Comparison of ENCODE assay signal across 19 cellular contexts in the genomic region with DNA sequence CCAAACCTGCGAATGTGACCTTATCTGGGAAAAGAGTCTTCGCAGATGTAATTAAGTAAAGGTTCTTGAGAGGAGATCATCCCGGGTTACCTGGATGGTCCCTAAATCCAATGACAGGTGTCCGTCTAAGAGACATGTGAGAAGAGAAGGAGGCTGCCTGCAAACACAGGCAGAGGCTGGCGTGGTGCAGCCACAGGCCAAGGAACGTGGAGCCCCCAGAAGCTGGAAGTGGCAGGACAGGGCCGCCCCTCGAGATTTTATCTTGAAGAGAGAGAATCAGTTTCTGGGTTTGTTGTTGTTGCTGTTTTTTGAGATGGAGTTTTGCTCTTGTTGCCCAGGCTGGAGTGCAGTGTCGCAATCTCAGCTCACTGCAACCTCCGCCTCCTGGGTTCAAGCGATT. TPM values are rescaled to one million over a fixed set of nuclear protein-coding genes. Genes with fewer than 3 reads are reported as not detected.
DNase-seq lines count a peak whose midpoint lies in the region; ATAC-seq and TF ChIP-seq lines count a peak whose summit lies in the region.
"Had no signal": no experiment of that assay in that cellular context is flagged by ENCODE, and none has a peak within 500 bp of the region (broad histone marks: within the 10 kb centered on the region; RNA-seq: fewer than 3 reads in every experiment).

No MANE protein-coding gene starts in this region.

- no peak for TF ChIP-seq CTCF in H9 (conservative IDR thresholded peaks at IDR 0.05)
- no peak for TF ChIP-seq CTCF in endodermal cell (conservative IDR thresholded peaks at IDR 0.05)
- no peak for TF ChIP-seq CTCF in osteoblast (IDR thresholded peaks at IDR 0.05; ENCODE audit: extremely low read depth, low read depth, low read length)
- no peak for TF ChIP-seq CTCF in transverse colon (IDR thresholded peaks at IDR 0.05)
- TF ChIP-seq CTCF in left ventricle myocardium inferior (IDR thresholded peaks at IDR 0.05; ENCODE audit: borderline replicate concordance), result no peak

- H3K4me1 Mint-ChIP-seq in H9 (peaks cover 21 to 29% of the 10 kb centered on the region in 2 experiments), endodermal cell (peaks cover 14% of the 10 kb centered on the region)
- H3K4me1 Mint-ChIP-seq in activated T-cell treated with anti-CD3 and anti-CD28 coated beads, Interleukin-2, amount 50 U/mL, for 4 hours (ENCODE audit: low read depth), result peaks cover 4% of the 10 kb centered on the region

- H2BK20ac ChIP-seq in H9 (ENCODE audit: low read depth, low read length, poor library complexity, severe bottlenecking), result no peak overlapping the region

- no peaks in the 10 kb centered on the region for H3K9me3 Mint-ChIP-seq in H9
- no peaks in the 10 kb centered on the region for H3K9me3 Mint-ChIP-seq in endodermal cell
- no peaks in the 10 kb centered on the region for H3K9me3 Mint-ChIP-seq in activated T-cell treated with anti-CD3 and anti-CD28 coated beads, Interleukin-2, amount 50 U/mL, for 4 hours

- no peak overlapping the region for H2BK15ac ChIP-seq in H9 (ENCODE audit: low read depth, low read length)

- H3K27me3 ChIP-seq in H9 (ENCODE audit: insufficient read depth, low read length) (no peaks in the 10 kb centered on the region), endodermal cell (ENCODE audit: control insufficient read depth, insufficient read depth, low read length, poor library complexity, severe bottlenecking) (no peaks in the 10 kb centered on the region), osteoblast (ENCODE audit: insufficient read depth, low read length) (no peaks in the 10 kb centered on the region), transverse colon (no peaks in the 10 kb centered on the region), left ventricle myocardium inferior (ENCODE audit: low read depth) (no peaks in the 10 kb centered on the region)
- H3K27me3 ChIP-seq: BLaER1 treated with 17β-estradiol and CSF1 and Interleukin-3, amounts not matched to agents 10 nM and 100 nM; SJCRH30 had no signal

- intact Hi-C loops in transverse colon (cut with DNase I; ENCODE audit: low total_unique reads) (loop anchor here (5.0 kb wide), 1 partner anchor 55 kb away; no protein-coding TSS in a partner anchor), left ventricle myocardium inferior (cut with micrococcal nuclease) (no loop called here)

- H3K56ac ChIP-seq in H9 (ENCODE audit: insufficient read length, low read depth, low read length), result no peak overlapping the region

- H4K5ac ChIP-seq in H9 (ENCODE audit: insufficient read length, low read depth, low read length), result no peak overlapping the region

- TF ChIP-seq POLR2A in transverse colon (IDR thresholded peaks at IDR 0.05), result no peak

- H3K36me3 ChIP-seq in endodermal cell (ENCODE audit: control insufficient read depth, insufficient read depth, low read length) (no peaks in the 10 kb centered on the region), osteoblast (ENCODE audit: insufficient read depth, low read length) (no peaks in the 10 kb centered on the region), transverse colon (no peaks in the 10 kb centered on the region), left ventricle myocardium inferior (no peaks in the 10 kb centered on the region)
- H3K36me3 ChIP-seq: BLaER1 treated with 17β-estradiol and CSF1 and Interleukin-3, amounts not matched to agents 10 nM and 100 nM; SJCRH30 had no signal

- H3K9ac ChIP-seq in H9 (ENCODE audit: extremely low read depth, insufficient read length, low read length) (no peak overlapping the region), endodermal cell (ENCODE audit: extremely low read depth, low read length, poor library complexity, severe bottlenecking) (no peak overlapping the region)

- H3K27me3 Mint-ChIP-seq in H9 (ENCODE audit: low read depth) (no peaks in the 10 kb centered on the region; the same call in 1 of the 2 replicates), endodermal cell (ENCODE audit: insufficient read depth) (peaks cover 5% of the 10 kb centered on the region)
- no peaks in the 10 kb centered on the region for H3K27me3 Mint-ChIP-seq in activated T-cell treated with anti-CD3 and anti-CD28 coated beads, Interleukin-2, amount 50 U/mL, for 4 hours (ENCODE audit: low read depth)

- H3K4me3 ChIP-seq in endodermal cell (ENCODE audit: low read length), result no peak overlapping the region
- H3K4me3 ChIP-seq in osteoblast (ENCODE audit: insufficient read depth, low read length), result no peak overlapping the region
- H3K4me3 ChIP-seq in transverse colon, result no peak overlapping the region
- no peak overlapping the region for H3K4me3 ChIP-seq in left ventricle myocardium inferior
- H3K4me3 ChIP-seq: BLaER1 treated with 17β-estradiol and CSF1 and Interleukin-3, amounts not matched to agents 10 nM and 100 nM; SJCRH30 had no signal

- H3K4me2 ChIP-seq in H9 (ENCODE audit: insufficient read depth, insufficient read length, low read length) (no peak overlapping the region), osteoblast (ENCODE audit: insufficient read depth, low read length) (no peak overlapping the region)

- H3K79me2 ChIP-seq in H9 (ENCODE audit: insufficient read depth, low read length), result no peaks in the 10 kb centered on the region
- no peaks in the 10 kb centered on the region for H3K79me2 ChIP-seq in osteoblast (ENCODE audit: insufficient read depth, low read length)

- H2BK12ac ChIP-seq in H9 (ENCODE audit: insufficient read length, low read depth, low read length), result no peak overlapping the region

- no peaks in the 10 kb centered on the region for H3K36me3 Mint-ChIP-seq in H9 (ENCODE audit: insufficient read depth in 1 of 3, low read depth in 3 of 3)
- H3K36me3 Mint-ChIP-seq in endodermal cell (ENCODE audit: low read depth), result no peaks in the 10 kb centered on the region
- no peaks in the 10 kb centered on the region for H3K36me3 Mint-ChIP-seq in activated T-cell treated with anti-CD3 and anti-CD28 coated beads, Interleukin-2, amount 50 U/mL, for 4 hours (ENCODE audit: insufficient read depth)

- in situ Hi-C loops in transverse colon (cut with MboI; ENCODE audit: low pct_ligation_motif_present in 1 of 4, low pct_unique_long_range_greater_than_20kb in 1 of 4, low sequenced_read_pairs in 3 of 4), result no loop called here

- H4K91ac ChIP-seq in H9 (ENCODE audit: insufficient read length, low read depth, low read length), result peak overlapping the region; percentile 13

- no peak overlapping the region for H3K14ac ChIP-seq in H9 (ENCODE audit: insufficient read depth, low read length)

- no peaks in the 10 kb centered on the region for H3K79me1 ChIP-seq in H9 (ENCODE audit: insufficient read depth, low read depth, low read length, poor library complexity, severe bottlenecking)

- no peak for ATAC-seq in activated T-cell treated with anti-CD3 and anti-CD28 coated beads, Interleukin-2, amount 50 U/mL, for 4 hours
- ATAC-seq: HCT116 had no signal

- no peak overlapping the region for H3K27ac ChIP-seq in H9 (ENCODE audit: insufficient read length, low read depth, low read length)
- no peak overlapping the region for H3K27ac ChIP-seq in endodermal cell (ENCODE audit: low read depth, low read length)
- peak overlapping the region; percentile 81 for H3K27ac ChIP-seq in osteoblast (ENCODE audit: low read depth, low read length)
- H3K27ac ChIP-seq in transverse colon, result peak overlapping the region; percentile 79 to 89 (median 83)
- H3K27ac ChIP-seq in left ventricle myocardium inferior (replicated peaks), result no peak overlapping the region
- H3K27ac ChIP-seq: BLaER1 treated with 17β-estradiol and CSF1 and Interleukin-3, amounts not matched to agents 10 nM and 100 nM; SJCRH30 had no signal

- H3K27ac Mint-ChIP-seq in H9, result no peak overlapping the region
- peak overlapping the region; percentile 58 for H3K27ac Mint-ChIP-seq in endodermal cell

- DNase-seq in H9, result no peak
- DNase-seq in endodermal cell, result no peak
- no peak for DNase-seq in osteoblast (ENCODE audit: insufficient read length, low spot score, missing footprints)
- DNase-seq in transverse colon, result no peak
- DNase-seq in left ventricle myocardium inferior, result no peak
- no peak for DNase-seq in activated CD4-positive, CD25-positive, alpha-beta regulatory T cell treated with anti-CD3 and anti-CD28 coated beads, Interleukin-2, amount 50 U/mL, for 72 hours
- DNase-seq in activated T-cell treated with anti-CD3 and anti-CD28 coated beads, Interleukin-2, amount 50 U/mL, for 4 hours, result no peak
- no peak for DNase-seq in DMS53 (lab: John Stamatoyannopoulos, UW)
- DNase-seq: KBM-7; NCI-H1048; NCI-H146; NCI-H2081 treated with DMSO at 0.1 percent for 48 hours; NCI-H524 treated with DMSO at 0.1 percent for 48 hours; NK-92 treated with Interleukin-12 subunit alpha and Interleukin-12 subunit beta, amount 100 ng/mL, for 24 hours; SJCRH30 had no signal

- no peak overlapping the region for H3K18ac ChIP-seq in H9 (ENCODE audit: insufficient read length, low read depth, low read length)

- no peaks in the 10 kb centered on the region for H3K23me2 ChIP-seq in H9 (ENCODE audit: insufficient read length, low read depth, low read length, poor library complexity, severe bottlenecking)

- no peak overlapping the region for H2BK120ac ChIP-seq in H9 (ENCODE audit: low read depth, low read length, poor library complexity, severe bottlenecking)

- H3K9me3 ChIP-seq in H9 (ENCODE audit: control insufficient read depth, low read depth, low read length), result no peaks in the 10 kb centered on the region
- no peaks in the 10 kb centered on the region for H3K9me3 ChIP-seq in endodermal cell (ENCODE audit: control insufficient read depth, low read length)
- no peaks in the 10 kb centered on the region for H3K9me3 ChIP-seq in osteoblast (ENCODE audit: low read depth, low read length)
- H3K9me3 ChIP-seq in transverse colon, result no peaks in the 10 kb centered on the region
- no peaks in the 10 kb centered on the region for H3K9me3 ChIP-seq in left ventricle myocardium inferior (replicated peaks)
- H3K9me3 ChIP-seq: BLaER1 treated with 17β-estradiol and CSF1 and Interleukin-3, amounts not matched to agents 10 nM and 100 nM; SJCRH30 had no signal

- H3K4me3 Mint-ChIP-seq in H9, result no peak overlapping the region
- no peak overlapping the region for H3K4me3 Mint-ChIP-seq in endodermal cell
- no peak overlapping the region for H3K4me3 Mint-ChIP-seq in activated T-cell treated with anti-CD3 and anti-CD28 coated beads, Interleukin-2, amount 50 U/mL, for 4 hours

- no peak overlapping the region for H2AK5ac ChIP-seq in H9 (ENCODE audit: insufficient read length, low read length)

- no peak for TF ChIP-seq EP300 in transverse colon (IDR thresholded peaks at IDR 0.05; ENCODE audit: low read depth)

- H2BK5ac ChIP-seq in H9 (ENCODE audit: insufficient read length, low read length), result no peak overlapping the region

- no CpG with 5 or more reads among the region's 11 CpGs for WGBS in H9 (ENCODE audit: extremely low coverage, insufficient read length, low lambda C conversion rate)
- WGBS in endodermal cell (ENCODE audit: insufficient coverage in 1 of 2, insufficient read length in 1 of 2), 2 experiments, result 79 to 86% methylated on average over 7 to 11 of the region's 11 CpGs
- 80 to 85% methylated on average over 5 to 11 of the region's 11 CpGs for WGBS in transverse colon (ENCODE audit: low coverage in 1 of 2), 2 donors

- H4K20me1 ChIP-seq in H9 (ENCODE audit: control insufficient read depth, insufficient read depth, insufficient read length) (no peaks in the 10 kb centered on the region), osteoblast (ENCODE audit: insufficient read depth, low read length) (no peaks in the 10 kb centered on the region)

- no peak overlapping the region for H3T11ph ChIP-seq in H9 (ENCODE audit: low read length)

- H3K23ac ChIP-seq in H9 (ENCODE audit: insufficient read length, low read depth, low read length), result no peak overlapping the region

- no peak overlapping the region for H4K8ac ChIP-seq in H9 (replicated peaks; ENCODE audit: insufficient read length, low read depth, low read length)

- no peak overlapping the region for H3K4ac ChIP-seq in H9 (ENCODE audit: low read depth, low read length)

- H2AFZ ChIP-seq in H9 (ENCODE audit: low read length) (no peak overlapping the region), osteoblast (ENCODE audit: low read length) (no peak overlapping the region)

- H3K4me1 ChIP-seq in H9 (ENCODE audit: insufficient read depth, low read length), result no peaks in the 10 kb centered on the region; the same call in 1 of the 2 replicates
- no peaks in the 10 kb centered on the region for H3K4me1 ChIP-seq in endodermal cell (ENCODE audit: control insufficient read depth, insufficient read depth, low read length)
- H3K4me1 ChIP-seq in osteoblast (ENCODE audit: insufficient read depth, low read length), result peaks cover 23% of the 10 kb centered on the region
- H3K4me1 ChIP-seq in transverse colon, result peaks cover 13 to 28% (median 20%) of the 10 kb centered on the region in 4 donors
- H3K4me1 ChIP-seq in left ventricle myocardium inferior, result peaks cover 12% of the 10 kb centered on the region
- H3K4me1 ChIP-seq: SJCRH30 had no signal

RNA-seq across cellular contexts. Expression of gene MRGPRD, which starts 33.6 kb away (rescaled TPM):
- total RNA-seq in H9 (2021) (not detected in 2 replicates), endodermal cell (not detected), osteoblast (not detected in 2 replicates), transverse colon (not detected), left ventricle myocardium inferior (not detected)
- polyA plus RNA-seq in endodermal cell (2013, experiment 1 of 2), result not detected
- not detected for polyA plus RNA-seq in endodermal cell (2013, experiment 2 of 2)
- not detected for total RNA-seq in activated T-cell treated with anti-CD3 and anti-CD28 coated beads, Interleukin-2, amount 50 U/mL, for 4 hours
- total RNA-seq: A172, HT-29, SJCRH30 had no signal

RNA-seq across cellular contexts. Expression of gene IGHMBP2, which starts 43.5 kb away (rescaled TPM):
- 21.9 and 24.0 TPM in 2 replicates for total RNA-seq in H9 (2021)
- 10 to 100 TPM; 23.9 to 28.3 TPM for total RNA-seq in endodermal cell
- 16.2 TPM for polyA plus RNA-seq in endodermal cell (2013, experiment 1 of 2)
- polyA plus RNA-seq in endodermal cell (2013, experiment 2 of 2), result 12.4 TPM
- 10.9 and 11.8 TPM in 2 replicates for total RNA-seq in osteoblast
- total RNA-seq in transverse colon, result 100 to 1,000 TPM in 2 of 4 donors, 10 to 100 TPM in 2; 25.2 to 195 (median 111) TPM
- total RNA-seq in left ventricle myocardium inferior, result 13.2 TPM
- total RNA-seq in activated T-cell treated with anti-CD3 and anti-CD28 coated beads, Interleukin-2, amount 50 U/mL, for 4 hours, result 10 to 100 TPM; 26.6 to 34.0 (median 29.6) TPM

RNA-seq across cellular contexts. Expression of gene MRPL21, which starts 43.5 kb away (rescaled TPM):
- total RNA-seq in H9 (2021), result 82.3 and 91.5 TPM in 2 replicates
- 10 to 100 TPM; 63.8 to 64.9 TPM for total RNA-seq in endodermal cell
- polyA plus RNA-seq in endodermal cell (2013, experiment 1 of 2), result 58.7 TPM
- 54.7 TPM for polyA plus RNA-seq in endodermal cell (2013, experiment 2 of 2)
- total RNA-seq in osteoblast, result 45.7 and 51.0 TPM in 2 replicates
- total RNA-seq in transverse colon, result 100 to 1,000 TPM in 1 of 4 donors, 10 to 100 TPM in 2, 1 to 10 TPM in 1; 9.0 to 121 (median 52.8) TPM
- total RNA-seq in left ventricle myocardium inferior, result 121 TPM
- 100 to 1,000 TPM; 106 to 130 (median 122) TPM for total RNA-seq in activated T-cell treated with anti-CD3 and anti-CD28 coated beads, Interleukin-2, amount 50 U/mL, for 4 hours

Comparison
In these comparisons a context has a peak if more than half of its experiments do, and no peak if none do; other contexts are left out.
1. H3K27ac ChIP-seq: peak in osteoblast (single experiment) and transverse colon (4 of 4); none in H9 (single experiment), endodermal cell (single experiment) and left ventricle myocardium inferior (single experiment).